3 cellular contexts compared by ENCODE assay signal in genomic region chr4:95363579-95363965, GRCh38.
TF ChIP-seq lines count a peak whose summit lies in the region.

No MANE protein-coding gene starts in this region.

TF ChIP-seq in HEK293, 187 proteins besides CTCF, POLR2A, EP300 and RAD21 (continues in another document):
- no peak for TF ChIP-seq IKZF3 (tag by site-specific recombination; IDR thresholded peaks at IDR 0.05)
- TF ChIP-seq HOXD13 (CRISPR knock-in tag; IDR thresholded peaks at IDR 0.05; ENCODE audit: borderline replicate concordance), result no peak
- no peak for TF ChIP-seq ZNF837 (tag by site-specific recombination; IDR thresholded peaks at IDR 0.05)
- TF ChIP-seq, protein P1, sequence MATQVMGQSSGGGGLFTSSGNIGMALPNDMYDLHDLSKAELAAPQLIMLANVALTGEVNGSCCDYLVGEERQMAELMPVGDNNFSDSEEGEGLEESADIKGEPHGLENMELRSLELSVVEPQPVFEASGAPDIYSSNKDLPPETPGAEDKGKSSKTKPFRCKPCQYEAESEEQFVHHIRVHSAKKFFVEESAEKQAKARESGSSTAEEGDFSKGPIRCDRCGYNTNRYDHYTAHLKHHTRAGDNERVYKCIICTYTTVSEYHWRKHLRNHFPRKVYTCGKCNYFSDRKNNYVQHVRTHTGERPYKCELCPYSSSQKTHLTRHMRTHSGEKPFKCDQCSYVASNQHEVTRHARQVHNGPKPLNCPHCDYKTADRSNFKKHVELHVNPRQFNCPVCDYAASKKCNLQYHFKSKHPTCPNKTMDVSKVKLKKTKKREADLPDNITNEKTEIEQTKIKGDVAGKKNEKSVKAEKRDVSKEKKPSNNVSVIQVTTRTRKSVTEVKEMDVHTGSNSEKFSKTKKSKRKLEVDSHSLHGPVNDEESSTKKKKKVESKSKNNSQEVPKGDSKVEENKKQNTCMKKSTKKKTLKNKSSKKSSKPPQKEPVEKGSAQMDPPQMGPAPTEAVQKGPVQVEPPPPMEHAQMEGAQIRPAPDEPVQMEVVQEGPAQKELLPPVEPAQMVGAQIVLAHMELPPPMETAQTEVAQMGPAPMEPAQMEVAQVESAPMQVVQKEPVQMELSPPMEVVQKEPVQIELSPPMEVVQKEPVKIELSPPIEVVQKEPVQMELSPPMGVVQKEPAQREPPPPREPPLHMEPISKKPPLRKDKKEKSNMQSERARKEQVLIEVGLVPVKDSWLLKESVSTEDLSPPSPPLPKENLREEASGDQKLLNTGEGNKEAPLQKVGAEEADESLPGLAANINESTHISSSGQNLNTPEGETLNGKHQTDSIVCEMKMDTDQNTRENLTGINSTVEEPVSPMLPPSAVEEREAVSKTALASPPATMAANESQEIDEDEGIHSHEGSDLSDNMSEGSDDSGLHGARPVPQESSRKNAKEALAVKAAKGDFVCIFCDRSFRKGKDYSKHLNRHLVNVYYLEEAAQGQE (tag by site-specific recombination; IDR thresholded peaks at IDR 0.05), result 0 out of 2 replicates have a peak, but pooled peaks have one; percentile 20
- TF ChIP-seq ZNF175 (tag by site-specific recombination; IDR thresholded peaks at IDR 0.05), result no peak
- TF ChIP-seq ZNF76 (tag by site-specific recombination; IDR thresholded peaks at IDR 0.05; ENCODE audit: borderline replicate concordance, low read depth), result no peak
- TF ChIP-seq ZNF530 (tag by site-specific recombination; IDR thresholded peaks at IDR 0.05; ENCODE audit: low read depth), result no peak
- TF ChIP-seq SCRT1 (tag by site-specific recombination; IDR thresholded peaks at IDR 0.05; ENCODE audit: borderline replicate concordance), result no peak
- no peak for TF ChIP-seq ZNF112 (tag by site-specific recombination; IDR thresholded peaks at IDR 0.05)
- no peak for TF ChIP-seq ZNF26 (tag by site-specific recombination; IDR thresholded peaks at IDR 0.05)
- TF ChIP-seq ZBTB6 (tag by site-specific recombination; IDR thresholded peaks at IDR 0.05), result no peak
- TF ChIP-seq ZBTB17 (tag by site-specific recombination; IDR thresholded peaks at IDR 0.05), result no peak

TF ChIP-seq in SK-N-SH, 30 proteins besides CTCF, POLR2A, EP300 and RAD21:
- TF ChIP-seq ELF1 (IDR thresholded peaks at IDR 0.05) (no peak), TCF12 (IDR thresholded peaks at IDR 0.05) (no peak), NFIC (IDR thresholded peaks at IDR 0.05; ENCODE audit: borderline replicate concordance) (no peak), SIN3A (IDR thresholded peaks at IDR 0.05; ENCODE audit: borderline replicate concordance, low read depth, low read length) (no peak), POLR2AphosphoS5 (IDR thresholded peaks at IDR 0.05; ENCODE audit: low read depth, low read length) (no peak), JUND (IDR thresholded peaks at IDR 0.05) (no peak), EZH2phosphoT487 (IDR thresholded peaks at IDR 0.05; ENCODE audit: borderline replicate concordance, low read depth) (no peak), FOSL2 (IDR thresholded peaks at IDR 0.05; ENCODE audit: borderline replicate concordance, low read depth) (no peak), CHD2 (IDR thresholded peaks at IDR 0.05; ENCODE audit: low read length, partially characterized antibody) (no peak), MXI1 (IDR thresholded peaks at IDR 0.05; ENCODE audit: low read depth, low read length) (no peak), MEF2A (IDR thresholded peaks at IDR 0.05; ENCODE audit: borderline replicate concordance, low read depth) (no peak), MAX (IDR thresholded peaks at IDR 0.05; ENCODE audit: low read depth) (no peak), SMC3 (IDR thresholded peaks at IDR 0.05; ENCODE audit: low read depth, low read length) (no peak), GABPA (IDR thresholded peaks at IDR 0.05; ENCODE audit: low read depth) (no peak)
- TF ChIP-seq, protein P2, sequence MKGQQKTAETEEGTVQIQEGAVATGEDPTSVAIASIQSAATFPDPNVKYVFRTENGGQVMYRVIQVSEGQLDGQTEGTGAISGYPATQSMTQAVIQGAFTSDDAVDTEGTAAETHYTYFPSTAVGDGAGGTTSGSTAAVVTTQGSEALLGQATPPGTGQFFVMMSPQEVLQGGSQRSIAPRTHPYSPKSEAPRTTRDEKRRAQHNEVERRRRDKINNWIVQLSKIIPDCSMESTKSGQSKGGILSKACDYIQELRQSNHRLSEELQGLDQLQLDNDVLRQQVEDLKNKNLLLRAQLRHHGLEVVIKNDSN (IDR thresholded peaks at IDR 0.05; ENCODE audit: borderline replicate concordance, low read depth), result no peak
- TF ChIP-seq, protein P3, sequence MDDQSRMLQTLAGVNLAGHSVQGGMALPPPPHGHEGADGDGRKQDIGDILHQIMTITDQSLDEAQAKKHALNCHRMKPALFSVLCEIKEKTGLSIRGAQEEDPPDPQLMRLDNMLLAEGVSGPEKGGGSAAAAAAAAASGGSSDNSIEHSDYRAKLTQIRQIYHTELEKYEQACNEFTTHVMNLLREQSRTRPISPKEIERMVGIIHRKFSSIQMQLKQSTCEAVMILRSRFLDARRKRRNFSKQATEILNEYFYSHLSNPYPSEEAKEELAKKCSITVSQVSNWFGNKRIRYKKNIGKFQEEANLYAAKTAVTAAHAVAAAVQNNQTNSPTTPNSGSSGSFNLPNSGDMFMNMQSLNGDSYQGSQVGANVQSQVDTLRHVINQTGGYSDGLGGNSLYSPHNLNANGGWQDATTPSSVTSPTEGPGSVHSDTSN (IDR thresholded peaks at IDR 0.05), result no peak
TF ChIP-seq in SK-N-SH: peak in this region for 0.

TF ChIP-seq in endothelial cell of umbilical vein, 7 proteins besides CTCF, POLR2A, EP300 and RAD21:
- TF ChIP-seq MYC (IDR thresholded peaks at IDR 0.05; ENCODE audit: low read depth, low read length) (no peak), MAX (IDR thresholded peaks at IDR 0.05; ENCODE audit: insufficient read depth, insufficient read length) (no peak), FOS (IDR thresholded peaks at IDR 0.05; ENCODE audit: borderline replicate concordance, insufficient read depth, low read length) (no peak), POLR2AphosphoS5 (IDR thresholded peaks at IDR 0.05; ENCODE audit: insufficient read depth, low read depth, low read length) (no peak), GATA2 (IDR thresholded peaks at IDR 0.05; ENCODE audit: insufficient read depth, insufficient read length, low read depth, low read length) (no peak), JUN (IDR thresholded peaks at IDR 0.05; ENCODE audit: borderline replicate concordance, insufficient read depth, insufficient read length, low read depth) (no peak), EZH2 (IDR thresholded peaks at IDR 0.05; ENCODE audit: borderline replicate concordance, low read depth, low read length, severe bottlenecking) (no peak)
